1 cellular context compared by ENCODE assay signal in genomic region chr20:36929290-36929689, GRCh38.
TF ChIP-seq lines count a peak whose summit lies in the region.

No MANE protein-coding gene starts in this region.

TF ChIP-seq in HCT116, 20 proteins besides CTCF, POLR2A, EP300 and RAD21 (continued from another document):
- no peak for TF ChIP-seq REST (IDR thresholded peaks at IDR 0.05; ENCODE audit: low read depth)
- TF ChIP-seq ZFX (IDR thresholded peaks at IDR 0.05) = no peak
- no peak for TF ChIP-seq FOSL1 (IDR thresholded peaks at IDR 0.05; ENCODE audit: low read depth)
